In the genomic region with DNA sequence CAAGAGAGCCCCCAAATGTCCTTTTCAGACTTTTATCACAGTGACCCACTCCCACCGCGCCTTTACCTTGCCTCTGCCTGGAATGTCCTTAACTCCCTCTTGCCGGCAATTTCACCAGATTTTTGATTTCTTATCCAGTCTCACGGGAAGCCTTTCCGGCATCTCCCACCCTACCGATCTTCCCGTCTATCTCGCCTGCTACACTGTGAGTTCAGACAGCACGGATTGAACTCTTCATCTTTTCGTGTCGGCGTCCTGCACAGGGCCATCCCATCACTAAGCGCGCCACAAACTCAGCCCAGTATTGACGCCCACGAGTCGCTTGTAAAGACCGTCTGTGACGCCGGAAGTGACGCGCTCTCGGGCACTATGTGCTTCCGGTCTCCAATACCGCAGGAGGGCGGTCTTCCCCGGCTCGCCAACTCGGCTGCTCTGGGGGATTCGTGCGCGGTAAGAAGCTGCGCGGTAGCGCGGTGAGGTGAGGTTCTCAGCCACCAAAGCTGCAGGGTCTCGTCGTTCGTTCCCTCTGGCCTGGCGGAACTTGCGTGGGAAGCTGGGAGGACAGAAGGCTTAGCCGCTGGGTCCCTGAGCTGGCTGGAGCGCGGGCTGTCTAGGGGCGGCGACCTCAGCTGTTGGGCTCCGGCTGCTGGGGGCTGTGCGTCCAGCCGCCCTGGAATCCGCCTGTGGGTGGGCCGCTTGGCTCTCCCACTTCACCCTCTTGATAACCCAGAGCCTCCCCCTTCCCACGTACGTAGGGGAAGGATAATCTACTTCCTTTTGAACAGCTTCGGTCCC, we compare ENCODE assay signal across 8 cellular contexts. TPM values are rescaled to one million over a fixed set of nuclear protein-coding genes. Genes with fewer than 3 reads are reported as not detected.
DNase-seq lines count a peak whose midpoint lies in the region; ATAC-seq and TF ChIP-seq lines count a peak whose summit lies in the region.

A gene with protein sequence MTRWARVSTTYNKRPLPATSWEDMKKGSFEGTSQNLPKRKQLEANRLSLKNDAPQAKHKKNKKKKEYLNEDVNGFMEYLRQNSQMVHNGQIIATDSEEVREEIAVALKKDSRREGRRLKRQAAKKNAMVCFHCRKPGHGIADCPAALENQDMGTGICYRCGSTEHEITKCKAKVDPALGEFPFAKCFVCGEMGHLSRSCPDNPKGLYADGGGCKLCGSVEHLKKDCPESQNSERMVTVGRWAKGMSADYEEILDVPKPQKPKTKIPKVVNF (plus strand): TSS at position 367 of the 795 bp plus-strand sequence. CDS start 3,171 bp downstream, outside the sequence.

- TF ChIP-seq CTCF in GM13977 (IDR thresholded peaks at IDR 0.05; ENCODE audit: extremely low read depth, insufficient read depth, missing control alignments) (no peak), upper lobe of right lung (IDR thresholded peaks at IDR 0.05) (peak; percentile 28)

- H3K4me3 ChIP-seq in upper lobe of right lung = peak within 1 kb of the TSS; percentile 83

- H3K4me1 Mint-ChIP-seq in T-helper 1 cell treated with Interleukin-12 subunit alpha and Interleukin-12 subunit beta and Interleukin-4 antibody, amounts not matched to agents 30 μg/mL and 1 μg/mL, for 36 hours (ENCODE audit: low read depth) = peaks cover 41% of the 10 kb centered on the region

- H3K27ac Mint-ChIP-seq in T-helper 1 cell treated with Interleukin-12 subunit alpha and Interleukin-12 subunit beta and Interleukin-4 antibody, amounts not matched to agents 30 μg/mL and 1 μg/mL, for 36 hours = peak within 1 kb of the TSS; percentile 97

- peaks cover 8% of the 10 kb centered on the region for H3K36me3 Mint-ChIP-seq in T-helper 1 cell treated with Interleukin-12 subunit alpha and Interleukin-12 subunit beta and Interleukin-4 antibody, amounts not matched to agents 30 μg/mL and 1 μg/mL, for 36 hours (ENCODE audit: low read depth)

- intact Hi-C loops in left cardiac atrium (cut with DNase I) (no loop called here), posterior vena cava (cut with DNase I) (no loop called here), upper lobe of right lung (cut with DNase I) (no loop called here)

- in situ Hi-C loops in GM13977 (cut with MboI; ENCODE audit: low pct_unique_long_range_greater_than_20kb, low sequenced_read_pairs, unreplicated experiment) = no loop called here

- peak within 1 kb of the TSS; percentile 95 for H3K27ac ChIP-seq in upper lobe of right lung

- peaks cover 33% of the 10 kb centered on the region for H3K4me1 ChIP-seq in upper lobe of right lung

- DNase-seq in GM13977 (ENCODE audit: low spot score) (peak; percentile 87), NCI-H146 (lab: John Stamatoyannopoulos, UW) (peak; percentile 76), amniotic stem cell (lab: John Stamatoyannopoulos, UW) (peak; percentile 92), left cardiac atrium (peak; percentile 96), posterior vena cava (ENCODE audit: low spot score) (peak; percentile 99), upper lobe of right lung (peak; percentile 97)

- peak; percentile 94 for ATAC-seq in HG02870 (IDR thresholded peaks at IDR 0.05; ENCODE audit: unreplicated experiment)
- ATAC-seq in left cardiac atrium = peak; percentile 98 to 99
- ATAC-seq in upper lobe of right lung = peak; percentile 98

- no peaks in the 10 kb centered on the region for H3K27me3 Mint-ChIP-seq in T-helper 1 cell treated with Interleukin-12 subunit alpha and Interleukin-12 subunit beta and Interleukin-4 antibody, amounts not matched to agents 30 μg/mL and 1 μg/mL, for 36 hours (ENCODE audit: low read depth)

- H3K27me3 ChIP-seq in upper lobe of right lung = no peaks in the 10 kb centered on the region

- H3K36me3 ChIP-seq in upper lobe of right lung = no peaks in the 10 kb centered on the region

- peak within 1 kb of the TSS; percentile 95 for H3K4me3 Mint-ChIP-seq in T-helper 1 cell treated with Interleukin-12 subunit alpha and Interleukin-12 subunit beta and Interleukin-4 antibody, amounts not matched to agents 30 μg/mL and 1 μg/mL, for 36 hours

- H3K9me3 ChIP-seq in upper lobe of right lung = no peaks in the 10 kb centered on the region

- H3K9me3 Mint-ChIP-seq in T-helper 1 cell treated with Interleukin-12 subunit alpha and Interleukin-12 subunit beta and Interleukin-4 antibody, amounts not matched to agents 30 μg/mL and 1 μg/mL, for 36 hours = no peaks in the 10 kb centered on the region

RNA-seq across cellular contexts. Expression of the gene that starts here (rescaled TPM):
- 10 to 100 TPM; 13.3 to 16.0 TPM for total RNA-seq in left cardiac atrium
- 10 to 100 TPM; 17.9 to 21.8 TPM for total RNA-seq in posterior vena cava
- total RNA-seq in upper lobe of right lung = 20.2 TPM

Comparison
In these comparisons a context has a peak if more than half of its experiments do, and no peak if none do; other contexts are left out.
1. Peak in every context shown above with its lines: DNase-seq, ATAC-seq, H3K4me3 ChIP-seq and H3K27ac ChIP-seq.